Comparison of ENCODE assay signal across 9 cellular contexts in genomic region chr6:52162940-52163908, GRCh38. TPM values are rescaled to one million over a fixed set of nuclear protein-coding genes. Genes with fewer than 3 reads are reported as not detected.
A peak's percentile ranks its signal among the peaks of the same experiment; 100 is the strongest.
DNase-seq lines count a peak whose midpoint lies in the region; ATAC-seq, FAIRE-seq and TF ChIP-seq lines count a peak whose summit lies in the region.
"Had no signal": no experiment of that assay in that cellular context is flagged by ENCODE, and none has a peak within 500 bp of the region (broad histone marks: within the 10 kb centered on the region; RNA-seq: fewer than 3 reads in every experiment).

No MANE protein-coding gene starts in this region.

- POLR2A ChIA-PET in OCI-LY7 (lab: Charles Lee) = interaction anchor here (1.1 kb wide), 1 partner anchor 100 kb away, joined by 3 read pairs; no protein-coding TSS in a partner anchor

- TF ChIP-seq CTCF in D721Med (IDR thresholded peaks at IDR 0.05; ENCODE audit: insufficient read depth, missing control alignments) = peak; percentile 54
- peak; percentile 82 for TF ChIP-seq CTCF in OCI-LY7 (conservative IDR thresholded peaks at IDR 0.05; ENCODE audit: low read length)
- peak; percentile 47 for TF ChIP-seq CTCF in endothelial cell (IDR thresholded peaks at IDR 0.05; ENCODE audit: unreplicated experiment)
- peak; percentile 68 for TF ChIP-seq CTCF in psoas muscle (IDR thresholded peaks at IDR 0.05)

- H4K20me1 ChIP-seq in OCI-LY7 (ENCODE audit: insufficient read depth, low read length) = no peaks in the 10 kb centered on the region

- no peak overlapping the region for H3K4me3 Mint-ChIP-seq in endothelial cell (ENCODE audit: unreplicated experiment)
- H3K4me3 Mint-ChIP-seq: T-helper 1 cell treated with Interleukin-12 subunit alpha and Interleukin-12 subunit beta and Interleukin-4 antibody, amounts not matched to agents 30 μg/mL and 1 μg/mL, for 36 hours had no signal

- WGBS in psoas muscle, 3 donors = 72 to 75% (median 75%) methylated on average over 4 of the region's 4 CpGs

- no peaks in the 10 kb centered on the region for H3K27me3 ChIP-seq in psoas muscle (ENCODE audit: insufficient read depth in 3 of 3, low read length in 2 of 3)

- H3K27me3 Mint-ChIP-seq in endothelial cell (ENCODE audit: unreplicated experiment) = peaks cover 2% of the 10 kb centered on the region

- no TSS peak for BruUV-seq in OCI-LY7 (replicated peaks; lab: Mats Ljungman, UMichigan)

- CTCF ChIA-PET in OCI-LY7 (lab: Charles Lee; ENCODE audit: unreplicated experiment) = interaction anchor here (1.4 kb wide), 1 partner anchor 70 kb away, joined by 3 read pairs; no protein-coding TSS in a partner anchor

- H3K27ac ChIP-seq in OCI-LY7 (ENCODE audit: low read depth, low read length, poor library complexity, severe bottlenecking) (no peak overlapping the region), psoas muscle (no peak overlapping the region)

- no peak for FAIRE-seq in D721Med (lab: Jason Lieb, UNC)

- H3K9me3 Mint-ChIP-seq in endothelial cell (ENCODE audit: unreplicated experiment) = peaks cover 7% of the 10 kb centered on the region

- H3K9me3 ChIP-seq in OCI-LY7 (ENCODE audit: low read length) (no peaks in the 10 kb centered on the region), psoas muscle (no peaks in the 10 kb centered on the region)

- no peaks in the 10 kb centered on the region for H3K79me2 ChIP-seq in OCI-LY7 (ENCODE audit: insufficient read depth, low read depth, low read length)

- H3K4me2 ChIP-seq in OCI-LY7 (ENCODE audit: low read length) = no peak overlapping the region

- DNase-seq in D721Med (ENCODE audit: insufficient read length, low spot score) = no peak
- DNase-seq in OCI-LY7 (ENCODE audit: low spot score) = peak; percentile 46
- DNase-seq in endothelial cell (ENCODE audit: low spot score) = no peak
- no peak for DNase-seq in psoas muscle
- DNase-seq in activated CD4-positive, alpha-beta T cell treated with anti-CD3 and anti-CD28 coated beads for 48 hours = no peak
- no peak for DNase-seq in GM19240 (ENCODE audit: insufficient read length, low spot score)

- H3K9me2 ChIP-seq in OCI-LY7 (ENCODE audit: insufficient read depth, low read length) = no peaks in the 10 kb centered on the region

- no peak overlapping the region for H3K4me3 ChIP-seq in OCI-LY7 (ENCODE audit: low read depth, low read length, poor library complexity, severe bottlenecking)
- H3K4me3 ChIP-seq in psoas muscle = no peak overlapping the region

- H3K27ac Mint-ChIP-seq in endothelial cell (ENCODE audit: unreplicated experiment) = no peak overlapping the region
- H3K27ac Mint-ChIP-seq: T-helper 1 cell treated with Interleukin-12 subunit alpha and Interleukin-12 subunit beta and Interleukin-4 antibody, amounts not matched to agents 30 μg/mL and 1 μg/mL, for 36 hours had no signal

- no peak overlapping the region for H2AFZ ChIP-seq in OCI-LY7 (ENCODE audit: low read length)

- H3K4me1 ChIP-seq in OCI-LY7 (ENCODE audit: insufficient read depth, low read length, poor library complexity, severe bottlenecking) (no peaks in the 10 kb centered on the region), psoas muscle (no peaks in the 10 kb centered on the region)

- intact Hi-C loops in OCI-LY7 (cut with micrococcal nuclease; ENCODE audit: unreplicated experiment) (loop anchor here (2.0 to 5.0 kb wide), 2 partner anchors 99 to 244 kb away; no protein-coding TSS in a partner anchor), psoas muscle (cut with DNase I) (loop anchor here in 1 of 2 donors (1.0 kb wide), 1 partner anchor 71 kb away; no protein-coding TSS in a partner anchor)

- H3K4me1 Mint-ChIP-seq in endothelial cell (ENCODE audit: unreplicated experiment) = no peaks in the 10 kb centered on the region

- H3K36me3 Mint-ChIP-seq in endothelial cell (ENCODE audit: low read depth, unreplicated experiment) = peaks cover 5% of the 10 kb centered on the region

- ATAC-seq in GM18858 (IDR thresholded peaks at IDR 0.05; ENCODE audit: unreplicated experiment) (peak; percentile 39), HG03354 (IDR thresholded peaks at IDR 0.05; ENCODE audit: poor library complexity, severe bottlenecking, unreplicated experiment) (peak; percentile 78), psoas muscle (peak in 2 of 4 donors; percentile 54 to 56)

- H3K36me3 ChIP-seq in OCI-LY7 (ENCODE audit: insufficient read depth, low read length) (no peaks in the 10 kb centered on the region), psoas muscle (ENCODE audit: insufficient read depth in 1 of 2, low read depth in 1 of 2) (no peaks in the 10 kb centered on the region)

RNA-seq across cellular contexts. Expression of gene IL17A, which starts 23.0 kb away (rescaled TPM):
- total RNA-seq in OCI-LY7 (2014; rRNA removed; shearing (Covaris generic)) = not detected in 2 replicates
- not detected in 2 replicates for total RNA-seq in OCI-LY7 (2022)
- total RNA-seq in endothelial cell (ENCODE audit: unreplicated experiment) = not detected
- total RNA-seq in psoas muscle = not detected
- polyA plus RNA-seq in psoas muscle = not detected
